8 cellular contexts compared by ENCODE assay signal in genomic region chr2:97870396-97870843, GRCh38.
DNase-seq lines count a peak whose midpoint lies in the region; ATAC-seq lines count a peak whose summit lies in the region.

No MANE protein-coding gene starts in this region.

- peak overlapping the region; percentile 47 for H3K27ac Mint-ChIP-seq in activated naive CD4-positive, alpha-beta T cell treated with anti-CD3 and anti-CD28 coated beads, Interleukin-2, amount 50 U/mL, for 24 hours
- H3K27ac Mint-ChIP-seq in stimulated activated effector memory CD8-positive, alpha-beta T cell treated with anti-CD3 and anti-CD28 coated beads, Interleukin-12 subunit alpha, Interleukin-12 subunit beta, amount 100 ng/mL, for 72 hours = no peak overlapping the region

- H3K9me3 Mint-ChIP-seq in activated naive CD4-positive, alpha-beta T cell treated with anti-CD3 and anti-CD28 coated beads, Interleukin-2, amount 50 U/mL, for 24 hours = peaks cover 5% of the 10 kb centered on the region
- no peaks in the 10 kb centered on the region for H3K9me3 Mint-ChIP-seq in stimulated activated effector memory CD8-positive, alpha-beta T cell treated with anti-CD3 and anti-CD28 coated beads, Interleukin-12 subunit alpha, Interleukin-12 subunit beta, amount 100 ng/mL, for 72 hours

- DNase-seq in Right ventricle myocardium inferior (ENCODE audit: missing footprints) = no peak
- DNase-seq in cardiac septum (ENCODE audit: low spot score) = no peak
- DNase-seq in NCI-H2227 (lab: John Stamatoyannopoulos, UW; ENCODE audit: unreplicated experiment) = peak; percentile 54
- peak; percentile 32 for DNase-seq in inferior parietal cortex (ENCODE audit: extremely low spot score)
- DNase-seq in stimulated activated effector memory CD8-positive, alpha-beta T cell treated with anti-CD3 and anti-CD28 coated beads, Interleukin-12 subunit alpha, Interleukin-12 subunit beta, amount 100 ng/mL, for 72 hours (ENCODE audit: low spot score in 2 of 2) = peak; percentile 22 to 71
- no peak for DNase-seq in cerebellum (ENCODE audit: low spot score)

- intact Hi-C loops in Right ventricle myocardium inferior (cut with DNase I) = no loop called here
- intact Hi-C loops in cardiac septum (cut with DNase I) = loop anchor here (5.0 kb wide), 1 partner anchor 127 kb away; the partner anchor contains the start of gene TMEM131

- peaks cover 53% of the 10 kb centered on the region for H3K4me1 Mint-ChIP-seq in activated naive CD4-positive, alpha-beta T cell treated with anti-CD3 and anti-CD28 coated beads, Interleukin-2, amount 50 U/mL, for 24 hours
- peaks cover 55% of the 10 kb centered on the region for H3K4me1 Mint-ChIP-seq in stimulated activated effector memory CD8-positive, alpha-beta T cell treated with anti-CD3 and anti-CD28 coated beads, Interleukin-12 subunit alpha, Interleukin-12 subunit beta, amount 100 ng/mL, for 72 hours

- H3K4me3 Mint-ChIP-seq in activated naive CD4-positive, alpha-beta T cell treated with anti-CD3 and anti-CD28 coated beads, Interleukin-2, amount 50 U/mL, for 24 hours = no peak overlapping the region
- H3K4me3 Mint-ChIP-seq in stimulated activated effector memory CD8-positive, alpha-beta T cell treated with anti-CD3 and anti-CD28 coated beads, Interleukin-12 subunit alpha, Interleukin-12 subunit beta, amount 100 ng/mL, for 72 hours = peak overlapping the region; percentile 17

- ATAC-seq in Right ventricle myocardium inferior (peak; percentile 93), HG02870 (IDR thresholded peaks at IDR 0.05; ENCODE audit: unreplicated experiment) (peak; percentile 99)
- peak; percentile 100 for ATAC-seq in stimulated activated effector memory CD8-positive, alpha-beta T cell treated with anti-CD3 and anti-CD28 coated beads, Interleukin-12 subunit alpha, Interleukin-12 subunit beta, amount 100 ng/mL, for 72 hours

- H3K36me3 Mint-ChIP-seq in activated naive CD4-positive, alpha-beta T cell treated with anti-CD3 and anti-CD28 coated beads, Interleukin-2, amount 50 U/mL, for 24 hours = peaks cover 20% of the 10 kb centered on the region
- H3K36me3 Mint-ChIP-seq in stimulated activated effector memory CD8-positive, alpha-beta T cell treated with anti-CD3 and anti-CD28 coated beads, Interleukin-12 subunit alpha, Interleukin-12 subunit beta, amount 100 ng/mL, for 72 hours = no peaks in the 10 kb centered on the region

- no peaks in the 10 kb centered on the region for H3K27me3 Mint-ChIP-seq in activated naive CD4-positive, alpha-beta T cell treated with anti-CD3 and anti-CD28 coated beads, Interleukin-2, amount 50 U/mL, for 24 hours

Comparison
In these comparisons a context has a peak if more than half of its experiments do, and no peak if none do; other contexts are left out.
1. DNase-seq: peak in NCI-H2227 (single experiment), inferior parietal cortex (single experiment) and stimulated activated effector memory CD8-positive, alpha-beta T cell treated with anti-CD3 and anti-CD28 coated beads, Interleukin-12 subunit alpha, Interleukin-12 subunit beta, amount 100 ng/mL, for 72 hours (2 of 2); none in Right ventricle myocardium inferior (single experiment), cardiac septum (single experiment) and cerebellum (single experiment).
2. Peak in every context shown above with its lines, with median percentiles within 50 percentile points of each other: ATAC-seq.